Comparison of ENCODE assay signal across 27 cellular contexts in the genomic region with DNA sequence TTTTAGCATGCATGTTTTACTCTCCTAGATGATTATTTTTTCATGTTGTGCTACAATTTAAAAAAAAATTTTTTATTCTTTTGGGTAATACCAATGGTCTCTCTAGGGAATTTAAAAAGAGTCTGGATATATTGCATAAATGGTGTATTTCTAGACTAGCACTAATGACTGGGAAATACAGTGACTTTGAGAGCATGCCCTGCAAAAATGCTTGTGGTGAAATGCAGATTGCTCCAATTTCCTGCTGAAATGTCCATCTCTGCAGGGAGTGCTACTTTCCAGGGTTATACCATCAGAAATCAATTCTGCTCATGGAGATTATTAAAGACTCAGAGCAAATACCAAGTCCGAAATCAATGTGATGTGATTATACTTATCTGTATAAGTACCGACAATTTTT.
"Had no signal": no experiment of that assay in that cellular context is flagged by ENCODE, and none has a peak within 500 bp of the region (broad histone marks: within the 10 kb centered on the region; RNA-seq: fewer than 3 reads in every experiment).

No MANE protein-coding gene starts in this region.

- H3K9me3 Mint-ChIP-seq: nephron progenitor cell; stimulated activated naive B cell treated with anti-CD40 and anti-IgM and Interleukin-4, amounts not matched to agents 10 μg/mL and 1 μg/mL and 100 μg/mL, for 72 hours had no signal

- H3K4me3 Mint-ChIP-seq: immature natural killer cell; memory B cell; naive thymus-derived CD8-positive, alpha-beta T cell; nephron progenitor cell; stimulated activated naive B cell treated with anti-CD40 and anti-IgM and Interleukin-4, amounts not matched to agents 10 μg/mL and 1 μg/mL and 100 μg/mL, for 72 hours had no signal

- FAIRE-seq: kidney, pancreas, urothelium cell line had no signal

- ATAC-seq: left colon; left lung; naive thymus-derived CD8-positive, alpha-beta T cell; pancreas; right cardiac atrium; sciatic nerve; stimulated activated naive B cell treated with anti-CD40 and anti-IgM and Interleukin-4, amounts not matched to agents 10 μg/mL and 1 μg/mL and 100 μg/mL, for 72 hours; stimulated activated naive CD8-positive, alpha-beta T cell treated with anti-CD3 and anti-CD28 coated beads, Interleukin-15, Interleukin-2, amounts not matched to agents 100 U/mL and 50 U/mL, for 24 hours; upper lobe of right lung had no signal

- DNase-seq: hypothalamus; immature natural killer cell; kidney; left colon; left lung; naive thymus-derived CD8-positive, alpha-beta T cell; nephron progenitor cell; pancreas; posterior cingulate gyrus; retina; right cardiac atrium; stimulated activated CD4-positive, alpha-beta T cell treated with anti-CD3 and anti-CD28 coated beads, Interleukin-12 subunit alpha, Interleukin-12 subunit beta, amount 100 ng/mL, for 4 hours; stimulated activated CD4-positive, alpha-beta T cell treated with anti-CD3 and anti-CD28 coated beads, Interleukin-15, amount 100 ng/mL, for 24 hours; stimulated activated CD4-positive, alpha-beta T cell treated with anti-CD3 and anti-CD28 coated beads, Interleukin-2, amount 100 ng/mL, for 24 hours; stimulated activated CD4-positive, alpha-beta T cell treated with anti-CD3 and anti-CD28 coated beads, Interleukin-4, amount 100 ng/mL, for 1 hour; stimulated activated naive B cell treated with anti-CD40 and anti-IgM and Interleukin-4, amounts not matched to agents 10 μg/mL and 1 μg/mL and 100 μg/mL, for 72 hours; stimulated activated naive CD8-positive, alpha-beta T cell treated with anti-CD3 and anti-CD28 coated beads, Interleukin-15, Interleukin-2, amounts not matched to agents 100 U/mL and 50 U/mL, for 24 hours; stomach; testis; thyroid gland; trophoblast cell; upper lobe of right lung had no signal

- H3K4me1 ChIP-seq: left lung, pancreas, prostate gland, stomach, testis, upper lobe of right lung had no signal

- H3K27me3 Mint-ChIP-seq: memory B cell; stimulated activated naive B cell treated with anti-CD40 and anti-IgM and Interleukin-4, amounts not matched to agents 10 μg/mL and 1 μg/mL and 100 μg/mL, for 72 hours had no signal

- H3K27me3 ChIP-seq: left lung, pancreas, stomach, testis, thyroid gland, upper lobe of right lung had no signal

- H3K27ac ChIP-seq: left lung, pancreas, prostate gland, skin epidermis, stomach, testis, thyroid gland, upper lobe of right lung had no signal

- H3K36me3 Mint-ChIP-seq: immature natural killer cell; memory B cell; naive thymus-derived CD8-positive, alpha-beta T cell; stimulated activated naive B cell treated with anti-CD40 and anti-IgM and Interleukin-4, amounts not matched to agents 10 μg/mL and 1 μg/mL and 100 μg/mL, for 72 hours had no signal

- H3K27ac Mint-ChIP-seq: immature natural killer cell; memory B cell; naive thymus-derived CD8-positive, alpha-beta T cell; nephron progenitor cell; stimulated activated naive B cell treated with anti-CD40 and anti-IgM and Interleukin-4, amounts not matched to agents 10 μg/mL and 1 μg/mL and 100 μg/mL, for 72 hours had no signal

- H3K36me3 ChIP-seq: left lung, pancreas, prostate gland, stomach, thyroid gland, upper lobe of right lung had no signal

- H3K4me1 Mint-ChIP-seq: immature natural killer cell; memory B cell; naive thymus-derived CD8-positive, alpha-beta T cell; stimulated activated naive B cell treated with anti-CD40 and anti-IgM and Interleukin-4, amounts not matched to agents 10 μg/mL and 1 μg/mL and 100 μg/mL, for 72 hours had no signal

- H3K4me3 ChIP-seq: left lung, pancreas, prostate gland, skin epidermis, stomach, testis, thyroid gland, upper lobe of right lung had no signal

- H3K9me3 ChIP-seq: left lung, pancreas, prostate gland, stomach, testis, thyroid gland, upper lobe of right lung had no signal
